1 cellular context compared by ENCODE assay signal in genomic region chr3:128430276-128430675, GRCh38.
TF ChIP-seq lines count a peak whose summit lies in the region.

No MANE protein-coding gene starts in this region.

TF ChIP-seq in SK-N-SH, 30 proteins besides CTCF, POLR2A, EP300 and RAD21 (continued from another document):
- TF ChIP-seq REST (IDR thresholded peaks at IDR 0.05; ENCODE audit: low read depth, low read length) (no peak), TAF1 (IDR thresholded peaks at IDR 0.05; ENCODE audit: borderline replicate concordance, low read depth, low read length) (no peak), JUND (IDR thresholded peaks at IDR 0.05) (no peak), ZBTB33 (IDR thresholded peaks at IDR 0.05; ENCODE audit: borderline replicate concordance, low read depth) (no peak)
- TF ChIP-seq, protein P1, sequence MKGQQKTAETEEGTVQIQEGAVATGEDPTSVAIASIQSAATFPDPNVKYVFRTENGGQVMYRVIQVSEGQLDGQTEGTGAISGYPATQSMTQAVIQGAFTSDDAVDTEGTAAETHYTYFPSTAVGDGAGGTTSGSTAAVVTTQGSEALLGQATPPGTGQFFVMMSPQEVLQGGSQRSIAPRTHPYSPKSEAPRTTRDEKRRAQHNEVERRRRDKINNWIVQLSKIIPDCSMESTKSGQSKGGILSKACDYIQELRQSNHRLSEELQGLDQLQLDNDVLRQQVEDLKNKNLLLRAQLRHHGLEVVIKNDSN (IDR thresholded peaks at IDR 0.05; ENCODE audit: borderline replicate concordance, low read depth): no peak
TF ChIP-seq in SK-N-SH: peak in this region for 0.
